10 cellular contexts compared by ENCODE assay signal in genomic region chr9:692636-693459, GRCh38.
DNase-seq lines count a peak whose midpoint lies in the region; ATAC-seq, FAIRE-seq and TF ChIP-seq lines count a peak whose summit lies in the region.
"Had no signal": no experiment of that assay in that cellular context is flagged by ENCODE, and none has a peak within 500 bp of the region (broad histone marks: within the 10 kb centered on the region; RNA-seq: fewer than 3 reads in every experiment).

No MANE protein-coding gene starts in this region.

- DNase-seq in DMS 273 (lab: John Stamatoyannopoulos, UW; ENCODE audit: unreplicated experiment) (peak; percentile 57), adrenal gland (no peak), right atrium auricular region (ENCODE audit: low spot score) (no peak), psoas muscle (no peak), KG1 (lab: John Stamatoyannopoulos, UW) (no peak), GM19238 (ENCODE audit: insufficient read length, low spot score) (no peak), GM19239 (ENCODE audit: insufficient read length, low spot score) (no peak), ureter (ENCODE audit: low spot score) (no peak)
- DNase-seq: T-helper 1 cell had no signal

- peak in 3 of 4 donors; percentile 40 to 50 (median 49) for ATAC-seq in psoas muscle

- no peak for FAIRE-seq in GM19239 (lab: Jason Lieb, UNC)
- FAIRE-seq: bronchial epithelial cell had no signal

- H3K27me3 ChIP-seq in adrenal gland (no peaks in the 10 kb centered on the region), right atrium auricular region (no peaks in the 10 kb centered on the region), psoas muscle (ENCODE audit: insufficient read depth in 3 of 3, low read length in 2 of 3) (no peaks in the 10 kb centered on the region)

- TF ChIP-seq POLR2A in adrenal gland (IDR thresholded peaks at IDR 0.05), result no peak

- intact Hi-C loops in adrenal gland (cut with DNase I) (no loop called here), psoas muscle (cut with DNase I) (no loop called here)

- 66 to 70% (median 69%) methylated on average over 6 of the region's 6 CpGs for WGBS in adrenal gland, 4 donors
- 43 to 58% (median 45%) methylated on average over 6 of the region's 6 CpGs for WGBS in psoas muscle, 3 donors

- H3K36me3 ChIP-seq in adrenal gland (replicated peaks in 1 of 2), result no peaks in the 10 kb centered on the region
- no peaks in the 10 kb centered on the region for H3K36me3 ChIP-seq in right atrium auricular region
- no peaks in the 10 kb centered on the region for H3K36me3 ChIP-seq in psoas muscle (ENCODE audit: insufficient read depth in 1 of 2, low read depth in 1 of 2)

- H3K9me3 ChIP-seq in adrenal gland (replicated peaks in 1 of 3), result no peaks in the 10 kb centered on the region
- H3K9me3 ChIP-seq in right atrium auricular region, result no peaks in the 10 kb centered on the region
- no peaks in the 10 kb centered on the region for H3K9me3 ChIP-seq in psoas muscle

- peak overlapping the region in 1 of 4 donors; percentile 21 for H3K4me3 ChIP-seq in adrenal gland
- peak overlapping the region; percentile 42 to 43 for H3K4me3 ChIP-seq in right atrium auricular region
- H3K4me3 ChIP-seq in psoas muscle, result peak overlapping the region; percentile 70

- no peak for TF ChIP-seq CTCF in adrenal gland (IDR thresholded peaks at IDR 0.05)
- TF ChIP-seq CTCF in right atrium auricular region (IDR thresholded peaks at IDR 0.05), result no peak
- TF ChIP-seq CTCF in psoas muscle (IDR thresholded peaks at IDR 0.05), result peak; percentile 6

- peaks cover 13 to 40% of the 10 kb centered on the region in 2 donors for H3K4me1 ChIP-seq in adrenal gland (replicated peaks in 1 of 2)
- peaks cover 0 to 74% of the 10 kb centered on the region in 2 donors for H3K4me1 ChIP-seq in right atrium auricular region
- H3K4me1 ChIP-seq in psoas muscle, result peaks cover 53% of the 10 kb centered on the region

- peak overlapping the region; percentile 15 to 95 (median 85) for H3K27ac ChIP-seq in adrenal gland
- H3K27ac ChIP-seq in right atrium auricular region, result peak overlapping the region; percentile 90 to 95
- peak overlapping the region; percentile 95 for H3K27ac ChIP-seq in psoas muscle
